9 cellular contexts compared by ENCODE assay signal in genomic region chr16:88681709-88682451, GRCh38. TPM values are rescaled to one million over a fixed set of nuclear protein-coding genes. Genes with fewer than 3 reads are reported as not detected.
DNase-seq lines count a peak whose midpoint lies in the region; ATAC-seq, FAIRE-seq and TF ChIP-seq lines count a peak whose summit lies in the region.
"Had no signal": no experiment of that assay in that cellular context is flagged by ENCODE, and none has a peak within 500 bp of the region (broad histone marks: within the 10 kb centered on the region; RNA-seq: fewer than 3 reads in every experiment).

No MANE protein-coding gene starts in this region.

- FAIRE-seq in small intestine (lab: Jason Lieb, UNC), result no peak
- FAIRE-seq: TTC549 had no signal

- H3K27ac Mint-ChIP-seq in progenitor cell of endocrine pancreas, result no peak overlapping the region

- WGBS in small intestine, 3 donors, result 44 to 61% (median 49%) methylated on average over 21 of the region's 21 CpGs

- no peak overlapping the region for H3K4me3 Mint-ChIP-seq in progenitor cell of endocrine pancreas (ENCODE audit: low read depth)

- H3K9me3 ChIP-seq in small intestine (ENCODE audit: control insufficient read depth, low read depth), result no peaks in the 10 kb centered on the region
- H3K9me3 ChIP-seq in HAP-1, result no peaks in the 10 kb centered on the region

- peak; percentile 40 for DNase-seq in T follicular helper cell (ENCODE audit: low read depth)
- DNase-seq in coronary artery (ENCODE audit: low spot score), result no peak
- peak; percentile 50 for DNase-seq in small intestine
- DNase-seq in HAP-1 (ENCODE audit: low spot score in 2 of 2), result no peak
- no peak for DNase-seq in hepatic stellate cell (ENCODE audit: low spot score)
- no peak for DNase-seq in progenitor cell of endocrine pancreas (ENCODE audit: low spot score, unreplicated experiment)

- peak overlapping the region in 1 of 2 donors; percentile 74 for H3K27ac ChIP-seq in coronary artery
- H3K27ac ChIP-seq in small intestine (ENCODE audit: low read depth in 1 of 2, low read length in 1 of 2), result peak overlapping the region; percentile 25 to 90

- no peaks in the 10 kb centered on the region for H3K36me3 Mint-ChIP-seq in progenitor cell of endocrine pancreas (ENCODE audit: insufficient read depth)

- H3K36me3 ChIP-seq in small intestine (ENCODE audit: control insufficient read depth in 2 of 2, insufficient read depth in 2 of 2, low read length in 2 of 2) (no peaks in the 10 kb centered on the region), HAP-1 (replicated peaks) (no peaks in the 10 kb centered on the region)

- peaks cover 22% of the 10 kb centered on the region for H3K27me3 Mint-ChIP-seq in progenitor cell of endocrine pancreas

- H3K4me3 ChIP-seq in coronary artery (peak overlapping the region; percentile 21), small intestine (ENCODE audit: low read depth in 1 of 2, low read length in 2 of 2) (no peak overlapping the region), HAP-1 (no peak overlapping the region)

- in situ Hi-C loops in HAP-1 (cut with MboI; ENCODE audit: low sequenced_read_pairs), result no loop called here

- H3K27me3 ChIP-seq in small intestine (ENCODE audit: control insufficient read depth in 2 of 2, insufficient read depth in 2 of 2, low read length in 2 of 2) (peaks cover 0 to 2% of the 10 kb centered on the region in 2 donors), HAP-1 (ENCODE audit: low read depth) (peaks cover 8% of the 10 kb centered on the region)

- H3K9me3 Mint-ChIP-seq in progenitor cell of endocrine pancreas (ENCODE audit: low read depth), result no peaks in the 10 kb centered on the region

- H3K4me1 ChIP-seq in small intestine (ENCODE audit: control insufficient read depth in 2 of 2, insufficient read depth in 1 of 2, low read depth in 1 of 2, low read length in 1 of 2) (peaks cover 0 to 4% of the 10 kb centered on the region in 2 donors), HAP-1 (peaks cover 5% of the 10 kb centered on the region; the same call in 1 of the 2 replicates)

- peak; percentile 74 for ATAC-seq in HG03066 (IDR thresholded peaks at IDR 0.05; ENCODE audit: low read depth, unreplicated experiment)

- peak; percentile 65 for TF ChIP-seq POLR2A in GM19193 (IDR thresholded peaks at IDR 0.05; ENCODE audit: extremely low read depth, insufficient read depth, insufficient read length)

- TF ChIP-seq CTCF in coronary artery (IDR thresholded peaks at IDR 0.05) (no peak), progenitor cell of endocrine pancreas (IDR thresholded peaks at IDR 0.05; ENCODE audit: unreplicated experiment) (no peak)

- H3K4me1 Mint-ChIP-seq in progenitor cell of endocrine pancreas (ENCODE audit: low read depth), result peaks cover 2% of the 10 kb centered on the region

RNA-seq across cellular contexts. Expression of gene SNAI3, which starts 4.4 kb away (rescaled TPM):
- polyA plus RNA-seq in small intestine, result 1 to 10 TPM in 1 of 3 donors, under 1 TPM in 2; 0.45 to 3.2 (median 0.72) TPM
- total RNA-seq in progenitor cell of endocrine pancreas, result 1.2 and 1.9 TPM in 2 replicates

RNA-seq across cellular contexts. Expression of gene MVD, which starts 19.0 kb away (rescaled TPM):
- polyA plus RNA-seq in small intestine, result 100 to 1,000 TPM in 1 of 3 donors, 10 to 100 TPM in 2; 28.4 to 115 (median 40.3) TPM
- total RNA-seq in progenitor cell of endocrine pancreas, result 78.1 and 78.5 TPM in 2 replicates

RNA-seq across cellular contexts. Expression of gene RNF166, which starts 24.3 kb away (rescaled TPM):
- 10 to 100 TPM in 2 of 3 donors, 1 to 10 TPM in 1; 9.2 to 15.1 (median 13.5) TPM for polyA plus RNA-seq in small intestine
- 19.4 and 21.5 TPM in 2 replicates for total RNA-seq in progenitor cell of endocrine pancreas

RNA-seq across cellular contexts. Expression of gene CTU2, which starts 24.4 kb away (rescaled TPM):
- 10 to 100 TPM; 10.1 to 15.0 (median 12.4) TPM for polyA plus RNA-seq in small intestine
- total RNA-seq in progenitor cell of endocrine pancreas, result 17.2 and 18.2 TPM in 2 replicates

RNA-seq across cellular contexts. Expression of gene CYBA, which starts 31.0 kb away (rescaled TPM):
- 100 to 1,000 TPM in 2 of 3 donors, 10 to 100 TPM in 1; 61.1 to 320 (median 140) TPM for polyA plus RNA-seq in small intestine
- total RNA-seq in progenitor cell of endocrine pancreas, result 111 and 112 TPM in 2 replicates

Comparison
In these comparisons a context has a peak if more than half of its experiments do, and no peak if none do; other contexts are left out.
1. DNase-seq: peak in T follicular helper cell (single experiment) and small intestine (single experiment); none in coronary artery (single experiment), HAP-1 (0 of 2), hepatic stellate cell (single experiment) and progenitor cell of endocrine pancreas (single experiment).